ENCODE assay signal across 8 cellular contexts in the genomic region with DNA sequence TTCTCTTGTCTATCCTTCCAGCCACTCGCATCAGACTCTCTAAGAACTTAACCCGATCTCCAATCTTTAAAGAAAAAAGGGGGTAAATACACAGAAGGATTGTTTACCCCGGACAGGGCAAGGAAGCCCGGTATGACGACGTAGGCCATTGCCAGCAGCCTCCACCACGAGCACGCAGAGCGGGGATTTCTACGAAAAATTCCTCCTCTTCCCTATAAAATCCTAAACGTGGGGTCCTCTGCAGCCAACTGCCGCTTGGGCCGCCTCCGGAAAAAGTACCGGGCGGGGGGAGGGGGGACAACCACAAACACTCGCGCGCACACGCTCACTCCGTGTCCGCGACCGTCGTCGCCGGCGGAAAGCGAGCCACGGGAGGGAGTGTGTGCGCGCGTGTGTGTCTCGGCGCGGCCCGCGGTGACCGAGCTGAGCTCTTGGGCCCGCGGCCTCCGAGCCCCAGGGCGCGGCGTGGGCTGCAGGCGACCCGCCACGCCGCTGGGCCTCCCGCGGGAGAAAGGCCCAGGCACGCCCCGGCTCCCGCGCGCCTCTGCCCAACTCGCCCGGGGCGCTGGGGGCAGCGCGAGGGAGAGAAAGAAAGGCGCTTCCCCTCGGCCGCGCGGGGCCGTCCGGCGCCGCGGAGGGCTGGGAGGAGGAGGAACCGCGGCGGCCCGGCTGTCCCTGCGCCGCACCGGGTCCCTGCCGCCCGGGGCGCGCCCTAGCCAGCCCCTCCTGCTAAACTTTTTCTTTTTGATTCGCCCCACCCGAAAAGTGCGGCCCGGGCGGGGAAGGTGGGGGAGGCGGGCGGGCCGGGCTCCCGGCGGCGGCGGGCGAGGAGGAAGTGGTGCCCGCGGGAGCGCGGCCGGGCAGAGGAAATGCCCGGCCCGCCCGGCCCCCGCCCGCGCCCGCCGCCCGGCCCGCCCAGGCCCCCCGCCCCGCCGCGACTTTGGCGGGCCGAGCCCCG. TPM values are rescaled to one million over a fixed set of nuclear protein-coding genes. Genes with fewer than 3 reads are reported as not detected.
DNase-seq lines count a peak whose midpoint lies in the region; ATAC-seq, FAIRE-seq and TF ChIP-seq lines count a peak whose summit lies in the region.

No MANE protein-coding gene starts in this region.

- H3K27ac Mint-ChIP-seq in activated CD8-positive, alpha-beta memory T cell treated with anti-CD3 and anti-CD28 coated beads, Interleukin-2, amount 10 ng/mL, durations not matched to agents 7 days and 5 days: peak overlapping the region; percentile 32

- H3K9me3 ChIP-seq in skeletal muscle tissue (ENCODE audit: control insufficient read depth in 3 of 3, low read length in 3 of 3): no peaks in the 10 kb centered on the region

- peak overlapping the region; percentile 90 for H3K27ac ChIP-seq in skeletal muscle tissue (ENCODE audit: low read depth, low read length)

- H3K36me3 Mint-ChIP-seq in activated CD8-positive, alpha-beta memory T cell treated with anti-CD3 and anti-CD28 coated beads, Interleukin-2, amount 10 ng/mL, durations not matched to agents 7 days and 5 days: no peaks in the 10 kb centered on the region

- H3K4me3 Mint-ChIP-seq in activated CD8-positive, alpha-beta memory T cell treated with anti-CD3 and anti-CD28 coated beads, Interleukin-2, amount 10 ng/mL, durations not matched to agents 7 days and 5 days: peak overlapping the region; percentile 51

- TF ChIP-seq CTCF in bronchial epithelial cell (IDR thresholded peaks at IDR 0.05; ENCODE audit: insufficient read depth, low read length, severe bottlenecking): no peak

- no peak for DNase-seq in activated CD8-positive, alpha-beta memory T cell treated with anti-CD3 and anti-CD28 coated beads, Interleukin-2, amount 10 ng/mL, durations not matched to agents 7 days and 5 days
- no peak for DNase-seq in activated CD8-positive, alpha-beta memory T cell treated with anti-CD3 and anti-CD28 coated beads for 24 hours
- DNase-seq in NCI-H82 treated with DMSO at 0.1 percent for 48 hours (lab: John Stamatoyannopoulos, UW; ENCODE audit: unreplicated experiment): peak; percentile 12
- DNase-seq in bronchial epithelial cell (ENCODE audit: low read depth): no peak
- peak; percentile 47 for DNase-seq in iris pigment epithelial cell (ENCODE audit: low read depth)
- DNase-seq in stimulated activated CD4-positive, alpha-beta T cell treated with anti-CD3 and anti-CD28 coated beads, Interleukin-2, amount 100 ng/mL, for 24 hours: no peak
- no peak for DNase-seq in stimulated activated CD4-positive, alpha-beta T cell treated with anti-CD3 and anti-CD28 coated beads, Interleukin-1b, Interleukin-23, amount 100 ng/mL, for 48 hours

- FAIRE-seq in bronchial epithelial cell (lab: Jason Lieb, UNC): no peak

- CTCF ChIA-PET in activated CD8-positive, alpha-beta memory T cell treated with anti-CD3 and anti-CD28 coated beads, Interleukin-2, amount 10 ng/mL, durations not matched to agents 7 days and 5 days (lab: Charles Lee): no interaction called here

- H3K9ac ChIP-seq in skeletal muscle tissue (ENCODE audit: low read depth in 1 of 3, low read length in 3 of 3): peak overlapping the region; percentile 88 to 93 (median 93)

- H3K36me3 ChIP-seq in bronchial epithelial cell (ENCODE audit: control insufficient read depth, insufficient read depth, low read length): no peaks in the 10 kb centered on the region
- H3K36me3 ChIP-seq in skeletal muscle tissue (ENCODE audit: control insufficient read depth in 3 of 3, insufficient read depth in 3 of 3, low read length in 3 of 3): no peaks in the 10 kb centered on the region

- H3K27me3 ChIP-seq in bronchial epithelial cell (ENCODE audit: control insufficient read depth, insufficient read depth, low read length) (no peaks in the 10 kb centered on the region), skeletal muscle tissue (ENCODE audit: control insufficient read depth in 3 of 3, insufficient read depth in 3 of 3, low read length in 3 of 3) (no peaks in the 10 kb centered on the region)

- H3K9me3 Mint-ChIP-seq in activated CD8-positive, alpha-beta memory T cell treated with anti-CD3 and anti-CD28 coated beads, Interleukin-2, amount 10 ng/mL, durations not matched to agents 7 days and 5 days (ENCODE audit: low read depth): no peaks in the 10 kb centered on the region

- peaks cover 3% of the 10 kb centered on the region for H3K4me1 Mint-ChIP-seq in activated CD8-positive, alpha-beta memory T cell treated with anti-CD3 and anti-CD28 coated beads, Interleukin-2, amount 10 ng/mL, durations not matched to agents 7 days and 5 days

- peaks cover 64% of the 10 kb centered on the region for H3K27me3 Mint-ChIP-seq in activated CD8-positive, alpha-beta memory T cell treated with anti-CD3 and anti-CD28 coated beads, Interleukin-2, amount 10 ng/mL, durations not matched to agents 7 days and 5 days

- peak overlapping the region; percentile 75 for H3K4me3 ChIP-seq in bronchial epithelial cell (ENCODE audit: low read depth, low read length)
- peak overlapping the region; percentile 77 to 83 (median 82) for H3K4me3 ChIP-seq in skeletal muscle tissue (ENCODE audit: low read length in 3 of 3)

- peaks cover 37 to 44% (median 40%) of the 10 kb centered on the region in 3 donors for H3K4me1 ChIP-seq in skeletal muscle tissue (ENCODE audit: control insufficient read depth in 3 of 3, insufficient read depth in 3 of 3, low read length in 3 of 3)

- peak; percentile 47 for ATAC-seq in activated CD8-positive, alpha-beta memory T cell treated with anti-CD3 and anti-CD28 coated beads, Interleukin-2, amount 10 ng/mL, durations not matched to agents 7 days and 5 days

RNA-seq across cellular contexts. Expression of a gene that starts 1.6 kb away (rescaled TPM):
- total RNA-seq in activated CD8-positive, alpha-beta memory T cell treated with anti-CD3 and anti-CD28 coated beads, Interleukin-2, amount 10 ng/mL, durations not matched to agents 7 days and 5 days: under 1 TPM; 0.61 to 0.82 TPM
- 123 and 141 TPM in 2 replicates for total RNA-seq in bronchial epithelial cell
- 32.9 TPM for total RNA-seq in skeletal muscle tissue

Comparison
In these comparisons a context has a peak if more than half of its experiments do, and no peak if none do; other contexts are left out.
1. DNase-seq: peak in NCI-H82 treated with DMSO at 0.1 percent for 48 hours (single experiment) and iris pigment epithelial cell (single experiment); none in activated CD8-positive, alpha-beta memory T cell treated with anti-CD3 and anti-CD28 coated beads, Interleukin-2, amount 10 ng/mL, durations not matched to agents 7 days and 5 days (single experiment), activated CD8-positive, alpha-beta memory T cell treated with anti-CD3 and anti-CD28 coated beads for 24 hours (single experiment), bronchial epithelial cell (single experiment), stimulated activated CD4-positive, alpha-beta T cell treated with anti-CD3 and anti-CD28 coated beads, Interleukin-2, amount 100 ng/mL, for 24 hours (0 of 2) and stimulated activated CD4-positive, alpha-beta T cell treated with anti-CD3 and anti-CD28 coated beads, Interleukin-1b, Interleukin-23, amount 100 ng/mL, for 48 hours (single experiment).
2. RNA of a gene that starts 1.6 kb away (total RNA-seq): 123 to 141 TPM in bronchial epithelial cell and 32.9 TPM in skeletal muscle tissue (single experiment); 0.61 to 0.82 TPM in activated CD8-positive, alpha-beta memory T cell treated with anti-CD3 and anti-CD28 coated beads, Interleukin-2, amount 10 ng/mL, durations not matched to agents 7 days and 5 days; every median in the first group is over 10 times any median in the second.